Comparison of ENCODE assay signal across 9 cellular contexts in genomic region chr12:68641138-68641537, GRCh38. TPM values are rescaled to one million over a fixed set of nuclear protein-coding genes. Genes with fewer than 3 reads are reported as not detected.
DNase-seq lines count a peak whose midpoint lies in the region; ATAC-seq and TF ChIP-seq lines count a peak whose summit lies in the region.
"Had no signal": no experiment of that assay in that cellular context is flagged by ENCODE, and none has a peak within 500 bp of the region (broad histone marks: within the 10 kb centered on the region; RNA-seq: fewer than 3 reads in every experiment).

No MANE protein-coding gene starts in this region.

- TF ChIP-seq CTCF in smooth muscle cell (IDR thresholded peaks at IDR 0.05; ENCODE audit: borderline replicate concordance, insufficient read depth, poor library complexity, severe bottlenecking) (no peak), hepatocyte (IDR thresholded peaks at IDR 0.05; ENCODE audit: poor library complexity) (no peak)

- H3F3A ChIP-seq in smooth muscle cell (ENCODE audit: low read depth): peaks cover 10% of the 10 kb centered on the region

- peak; percentile 42 to 58 for DNase-seq in activated CD4-positive, alpha-beta T cell treated with anti-CD3 and anti-CD28 coated beads, Interleukin-2, amount 50 U/mL, for 48 hours
- no peak for DNase-seq in smooth muscle cell (lab: John Stamatoyannopoulos, UW; ENCODE audit: unreplicated experiment)
- no peak for DNase-seq in G401 (ENCODE audit: low spot score)
- DNase-seq in NCI-H510A treated with DMSO at 0.1 percent for 48 hours (lab: John Stamatoyannopoulos, UW): no peak
- DNase-seq in hepatocyte (ENCODE audit: low spot score): no peak
- DNase-seq in NCI-H1417 (lab: John Stamatoyannopoulos, UW): no peak

- ATAC-seq in GM19025 (IDR thresholded peaks at IDR 0.05; ENCODE audit: low read depth, unreplicated experiment): peak; percentile 93
- peak; percentile 87 for ATAC-seq in HG02885 (IDR thresholded peaks at IDR 0.05; ENCODE audit: poor library complexity, unreplicated experiment)
- ATAC-seq: K562 had no signal

- H3K9me3 ChIP-seq in smooth muscle cell (replicated peaks; ENCODE audit: low read depth) (no peaks in the 10 kb centered on the region), hepatocyte (ENCODE audit: low read depth) (no peaks in the 10 kb centered on the region)

- no peak overlapping the region for H3K9ac ChIP-seq in smooth muscle cell (ENCODE audit: low read depth)

- 83% methylated on average over 5 of the region's 5 CpGs for WGBS in smooth muscle cell (ENCODE audit: low lambda C conversion rate)
- WGBS in hepatocyte (ENCODE audit: low lambda C conversion rate, missing lambda C conversion rate): 78% methylated on average over 5 of the region's 5 CpGs

- no peak overlapping the region for H2AFZ ChIP-seq in smooth muscle cell (ENCODE audit: low read depth)
- H2AFZ ChIP-seq in hepatocyte: no peak overlapping the region

- H3K4me1 ChIP-seq in smooth muscle cell (ENCODE audit: low read depth) (no peaks in the 10 kb centered on the region), hepatocyte (ENCODE audit: insufficient read depth) (no peaks in the 10 kb centered on the region)

- H3K27ac ChIP-seq in smooth muscle cell (ENCODE audit: low read depth) (peak overlapping the region; percentile 84), hepatocyte (no peak overlapping the region)

- H3K79me2 ChIP-seq in smooth muscle cell (ENCODE audit: low read depth): peaks cover 100% of the 10 kb centered on the region
- H3K79me2 ChIP-seq in hepatocyte: peaks cover 99% of the 10 kb centered on the region

- no peaks in the 10 kb centered on the region for H3K9me2 ChIP-seq in hepatocyte (replicated peaks; ENCODE audit: insufficient read depth)

- H4K20me1 ChIP-seq in smooth muscle cell (ENCODE audit: low read depth): peaks cover 99% of the 10 kb centered on the region
- peaks cover 82% of the 10 kb centered on the region for H4K20me1 ChIP-seq in hepatocyte (ENCODE audit: insufficient read depth, poor library complexity, severe bottlenecking)

- H3K27me3 ChIP-seq in smooth muscle cell (ENCODE audit: low read depth): no peaks in the 10 kb centered on the region
- H3K27me3 ChIP-seq in hepatocyte: no peaks in the 10 kb centered on the region

- H3K4me2 ChIP-seq in smooth muscle cell (no peak overlapping the region), hepatocyte (no peak overlapping the region)

- H3K36me3 ChIP-seq in smooth muscle cell (ENCODE audit: low read depth): no peaks in the 10 kb centered on the region
- no peaks in the 10 kb centered on the region for H3K36me3 ChIP-seq in hepatocyte (replicated peaks; ENCODE audit: insufficient read depth, low read depth)

- H3K4me3 ChIP-seq in smooth muscle cell (no peak overlapping the region), hepatocyte (no peak overlapping the region)
- H3K4me3 ChIP-seq: K562 had no signal

- in situ Hi-C loops in G401 (cut with HindIII; ENCODE audit: low sequenced_read_pairs): no loop called here

RNA-seq across cellular contexts. Expression of gene RAP1B, which starts 30.4 kb away (rescaled TPM):
- total RNA-seq in smooth muscle cell (275 and 313 TPM in 2 replicates), hepatocyte (257 and 264 TPM in 2 replicates)
- polyA plus RNA-seq in smooth muscle cell (236 and 242 TPM in 2 replicates), hepatocyte (164 and 179 TPM in 2 replicates)
- total RNA-seq in G401 (2014; rRNA removed; shearing (Covaris generic)): 97.5 and 103 TPM in 2 replicates

RNA-seq across cellular contexts. Expression of gene NUP107, which starts 45.6 kb away (rescaled TPM):
- total RNA-seq in smooth muscle cell: 51.1 and 65.3 TPM in 2 replicates
- polyA plus RNA-seq in smooth muscle cell: 29.1 and 39.9 TPM in 2 replicates
- 58.3 and 145 TPM in 2 replicates for total RNA-seq in G401 (2014; rRNA removed; shearing (Covaris generic))
- 24.5 and 40.1 TPM in 2 replicates for total RNA-seq in hepatocyte
- polyA plus RNA-seq in hepatocyte: 23.0 and 27.6 TPM in 2 replicates

Comparison
In these comparisons a context has a peak if more than half of its experiments do, and no peak if none do; other contexts are left out.
1. DNase-seq: peak in activated CD4-positive, alpha-beta T cell treated with anti-CD3 and anti-CD28 coated beads, Interleukin-2, amount 50 U/mL, for 48 hours (2 of 2); none in smooth muscle cell (single experiment), G401 (single experiment), NCI-H510A treated with DMSO at 0.1 percent for 48 hours (single experiment), hepatocyte (single experiment) and NCI-H1417 (0 of 3).